Comparison of ENCODE assay signal across 28 cellular contexts in the genomic region with DNA sequence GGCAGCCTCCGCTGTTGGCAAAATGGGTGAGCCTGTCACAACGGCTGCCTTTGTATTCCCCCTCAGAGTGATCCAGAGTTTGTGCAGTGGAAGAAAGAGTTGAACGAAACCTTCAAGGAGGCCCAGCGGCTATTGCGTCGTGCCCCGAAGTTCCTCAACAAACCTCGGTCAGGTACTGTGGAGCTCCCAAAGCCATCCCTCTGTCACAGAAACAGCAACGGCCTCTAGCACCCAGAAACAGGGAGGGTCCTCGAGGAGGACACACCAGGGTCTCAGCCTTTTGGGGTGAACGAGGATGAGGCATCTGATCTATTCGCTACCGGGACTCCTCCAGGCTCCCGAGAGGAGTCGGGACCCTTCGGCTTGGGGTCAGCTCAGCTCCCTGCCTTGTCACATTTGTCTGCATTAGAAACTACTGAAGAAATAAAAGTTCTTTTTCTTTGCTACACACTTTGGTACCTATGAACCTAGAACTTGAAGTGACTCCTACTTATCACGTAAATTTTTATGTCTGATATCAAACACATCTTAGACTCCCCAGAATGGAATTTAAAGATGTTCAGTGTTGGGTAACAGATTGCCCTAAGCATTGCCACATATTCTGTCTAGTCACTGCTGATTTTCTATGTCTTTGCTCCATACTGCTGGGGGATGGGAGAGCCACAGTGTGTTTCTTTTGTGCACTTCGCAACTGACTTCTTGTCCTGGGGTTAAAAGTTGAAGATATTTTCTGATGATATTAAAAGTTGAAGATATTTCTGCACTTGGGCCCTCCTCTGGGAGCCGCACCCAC. TPM values are rescaled to one million over a fixed set of nuclear protein-coding genes. Genes with fewer than 3 reads are reported as not detected.
"Had no signal": no experiment of that assay in that cellular context is flagged by ENCODE, and none has a peak within 500 bp of the region (broad histone marks: within the 10 kb centered on the region; RNA-seq: fewer than 3 reads in every experiment).

No MANE protein-coding gene starts in this region.

- H3K4me3 ChIP-seq: hepatocyte, left lung, lung, pancreas, psoas muscle, right atrium auricular region, thyroid gland had no signal

- H3K4me1 ChIP-seq: foreskin keratinocyte, left lung, pancreas, right atrium auricular region, thyroid gland had no signal

- H3K36me3 ChIP-seq: right atrium auricular region had no signal

- H3K27me3 Mint-ChIP-seq: activated naive CD8-positive, alpha-beta T cell treated with anti-CD3 and anti-CD28 coated beads, Interleukin-2, amount 50 U/mL, for 24 hours; activated T-cell treated with anti-CD3 and anti-CD28 coated beads, Interleukin-2, amount 50 U/mL, for 24 hours; brain; stimulated activated naive CD8-positive, alpha-beta T cell treated with anti-CD3 and anti-CD28 coated beads, Interleukin-15, Interleukin-2, amounts not matched to agents 100 ng/mL and 50 ng/mL, for 24 hours had no signal

- DNase-seq: activated CD4-positive, alpha-beta T cell treated with anti-CD3 and anti-CD28 coated beads for 1 hour; activated CD4-positive, alpha-beta T cell treated with anti-CD3 and anti-CD28 coated beads, Interleukin-2, amount 50 U/mL, for 1 hour; activated CD8-positive, alpha-beta memory T cell treated with anti-CD3 and anti-CD28 coated beads for 24 hours; activated CD8-positive, alpha-beta memory T cell treated with anti-CD3 and anti-CD28 coated beads, Interleukin-2, amount 50 U/mL, for 4 hours; activated naive CD4-positive, alpha-beta T cell treated with anti-CD3 and anti-CD28 coated beads for 36 hours; activated naive CD8-positive, alpha-beta T cell treated with anti-CD3 and anti-CD28 coated beads, Interleukin-2, amount 50 U/mL, for 24 hours; activated T-cell treated with anti-CD3 and anti-CD28 coated beads, Interleukin-2, amount 50 U/mL, for 24 hours; aorta; foreskin keratinocyte; glutamatergic neuron; immature natural killer cell; kidney glomerular epithelial cell; left lung; pancreas; psoas muscle; stimulated activated CD4-positive, alpha-beta T cell treated with anti-CD3 and anti-CD28 coated beads, Interleukin-12 subunit alpha, Interleukin-12 subunit beta, amount 100 ng/mL, for 4 hours; stimulated activated CD4-positive, alpha-beta T cell treated with anti-CD3 and anti-CD28 coated beads, Interleukin-4, amount 100 ng/mL, for 4 hours; substantia nigra; T-helper 1 cell; thyroid gland had no signal

- H3K27ac ChIP-seq: epithelial cell of prostate, foreskin keratinocyte, hepatocyte, left lung, pancreas, psoas muscle, right atrium auricular region, thyroid gland had no signal

- H3K27ac Mint-ChIP-seq: activated naive CD4-positive, alpha-beta T cell treated with anti-CD3 and anti-CD28 coated beads for 36 hours; activated naive CD8-positive, alpha-beta T cell treated with anti-CD3 and anti-CD28 coated beads, Interleukin-2, amount 50 U/mL, for 24 hours; activated T-cell treated with anti-CD3 and anti-CD28 coated beads, Interleukin-2, amount 50 U/mL, for 24 hours; brain; immature natural killer cell; naive thymus-derived CD4-positive, alpha-beta T cell; stimulated activated naive CD8-positive, alpha-beta T cell treated with anti-CD3 and anti-CD28 coated beads, Interleukin-15, Interleukin-2, amounts not matched to agents 100 ng/mL and 50 ng/mL, for 24 hours had no signal

- ATAC-seq: activated naive CD8-positive, alpha-beta T cell treated with anti-CD3 and anti-CD28 coated beads, Interleukin-2, amount 50 U/mL, for 24 hours; foreskin keratinocyte; left lung; naive thymus-derived CD4-positive, alpha-beta T cell; pancreas; psoas muscle had no signal

- H3K27me3 ChIP-seq: foreskin keratinocyte, hepatocyte, left lung, pancreas, right atrium auricular region, thyroid gland had no signal

- H3K9me3 ChIP-seq: left lung, pancreas, psoas muscle, right atrium auricular region, thyroid gland had no signal

- H3K36me3 Mint-ChIP-seq: immature natural killer cell had no signal

- H3K9me3 Mint-ChIP-seq: activated naive CD4-positive, alpha-beta T cell treated with anti-CD3 and anti-CD28 coated beads for 36 hours; activated naive CD8-positive, alpha-beta T cell treated with anti-CD3 and anti-CD28 coated beads, Interleukin-2, amount 50 U/mL, for 24 hours; activated T-cell treated with anti-CD3 and anti-CD28 coated beads, Interleukin-2, amount 50 U/mL, for 24 hours; brain; immature natural killer cell; naive thymus-derived CD4-positive, alpha-beta T cell; stimulated activated naive CD8-positive, alpha-beta T cell treated with anti-CD3 and anti-CD28 coated beads, Interleukin-15, Interleukin-2, amounts not matched to agents 100 ng/mL and 50 ng/mL, for 24 hours had no signal

- H2AFZ ChIP-seq: hepatocyte had no signal

- H3K4me1 Mint-ChIP-seq: immature natural killer cell had no signal

- FAIRE-seq: pancreas, TTC549 had no signal

- H3K79me2 ChIP-seq: hepatocyte had no signal

- H3K4me2 ChIP-seq: hepatocyte had no signal

- H3K4me3 Mint-ChIP-seq: activated naive CD4-positive, alpha-beta T cell treated with anti-CD3 and anti-CD28 coated beads for 36 hours; activated naive CD8-positive, alpha-beta T cell treated with anti-CD3 and anti-CD28 coated beads, Interleukin-2, amount 50 U/mL, for 24 hours; activated T-cell treated with anti-CD3 and anti-CD28 coated beads, Interleukin-2, amount 50 U/mL, for 24 hours; brain; immature natural killer cell; naive thymus-derived CD4-positive, alpha-beta T cell; stimulated activated naive CD8-positive, alpha-beta T cell treated with anti-CD3 and anti-CD28 coated beads, Interleukin-15, Interleukin-2, amounts not matched to agents 100 ng/mL and 50 ng/mL, for 24 hours had no signal

RNA-seq across cellular contexts. Expression of gene MYO18B, which starts 19.6 kb away (rescaled TPM):
- total RNA-seq: foreskin keratinocyte had no signal
- polyA plus RNA-seq: foreskin keratinocyte; hepatocyte; immature natural killer cell; naive thymus-derived CD4-positive, alpha-beta T cell had no signal
